Comparison of ENCODE assay signal across 9 cellular contexts in the genomic region with DNA sequence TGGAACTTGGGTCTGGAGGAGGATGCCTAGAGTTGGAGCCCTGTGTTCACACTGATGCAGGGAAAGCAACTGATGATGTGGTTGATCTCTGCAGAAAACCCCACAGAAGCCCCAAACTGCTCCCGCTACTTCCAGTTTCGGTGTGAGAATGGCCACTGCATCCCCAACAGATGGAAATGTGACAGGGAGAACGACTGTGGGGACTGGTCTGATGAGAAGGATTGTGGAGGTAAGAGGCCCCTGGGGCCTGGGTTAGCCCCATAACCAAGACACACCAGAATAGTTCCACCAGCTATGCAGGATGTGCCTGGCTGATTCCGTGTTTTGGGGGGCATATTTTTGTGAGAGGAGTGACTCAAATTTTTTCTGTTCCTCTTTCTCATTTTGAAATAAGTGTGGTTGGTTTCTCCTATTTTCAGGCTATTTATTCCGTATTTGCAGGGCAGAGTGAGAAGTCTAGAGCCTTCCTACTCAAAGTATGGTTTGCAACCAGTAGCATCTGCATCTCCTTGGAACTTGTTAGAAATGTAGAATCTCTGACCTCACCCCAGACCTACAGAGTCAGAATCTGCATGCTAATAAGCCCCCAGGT.
DNase-seq lines count a peak whose midpoint lies in the region; ATAC-seq, FAIRE-seq and TF ChIP-seq lines count a peak whose summit lies in the region.
"Had no signal": no experiment of that assay in that cellular context is flagged by ENCODE, and none has a peak within 500 bp of the region (broad histone marks: within the 10 kb centered on the region; RNA-seq: fewer than 3 reads in every experiment).

No MANE protein-coding gene starts in this region.

- H3K36me3 ChIP-seq in prostate gland, result peaks cover 0 to 5% of the 10 kb centered on the region in 2 donors
- H3K36me3 ChIP-seq in SJCRH30, result no peaks in the 10 kb centered on the region

- intact Hi-C loops in prostate gland (cut with DNase I), result loop anchor here (2.0 to 5.0 kb wide), 2 partner anchors 58 to 137 kb away; partner anchors contain the start of genes SORL1 and SORL1-AS1

- H3K4me3 ChIP-seq in prostate gland (no peak overlapping the region), SJCRH30 (no peak overlapping the region)

- peak overlapping the region; percentile 31 for H3K27ac ChIP-seq in caudate nucleus (ENCODE audit: low read depth, low read length)
- no peak overlapping the region for H3K27ac ChIP-seq in prostate gland
- no peak overlapping the region for H3K27ac ChIP-seq in SJCRH30

- FAIRE-seq in GM12891 (lab: Jason Lieb, UNC), result no peak

- 85% methylated on average over 5 of the region's 5 CpGs for WGBS in prostate gland

- TF ChIP-seq POLR2A in GM12891 (IDR thresholded peaks at IDR 0.05; ENCODE audit: low read depth, low read length) (no peak), prostate gland (IDR thresholded peaks at IDR 0.05) (no peak)

- TF ChIP-seq CTCF in prostate gland (IDR thresholded peaks at IDR 0.05), result no peak

- H3K4me1 ChIP-seq in prostate gland (replicated peaks) (peaks cover 8% of the 10 kb centered on the region), SJCRH30 (no peaks in the 10 kb centered on the region)

- ATAC-seq in GM21360 (IDR thresholded peaks at IDR 0.05; ENCODE audit: unreplicated experiment) (peak; percentile 79), HG03460 (IDR thresholded peaks at IDR 0.05; ENCODE audit: unreplicated experiment) (peak; percentile 81)
- ATAC-seq: HCT116 had no signal

- H3K9me3 ChIP-seq in prostate gland, result no peaks in the 10 kb centered on the region
- no peaks in the 10 kb centered on the region for H3K9me3 ChIP-seq in SJCRH30 (replicated peaks)

- no peaks in the 10 kb centered on the region for H3K27me3 ChIP-seq in prostate gland (replicated peaks; ENCODE audit: insufficient read depth)
- no peaks in the 10 kb centered on the region for H3K27me3 ChIP-seq in SJCRH30

- peak; percentile 48 for DNase-seq in GM12891 (ENCODE audit: insufficient read length, low spot score)
- DNase-seq in caudate nucleus (lab: John Stamatoyannopoulos, UW), result peak in 8 of 61 donors; percentile 15 to 27 (median 23)
- DNase-seq in prostate gland (ENCODE audit: low spot score), result no peak
- no peak for DNase-seq in kidney glomerular epithelial cell (lab: John Stamatoyannopoulos, UW)
- DNase-seq in NCI-H2081 (lab: John Stamatoyannopoulos, UW), result no peak
- DNase-seq in SJCRH30, result no peak

TF ChIP-seq in GM12891, 5 proteins besides CTCF, POLR2A, EP300 and RAD21:
- TF ChIP-seq POU2F2 (IDR thresholded peaks at IDR 0.05; ENCODE audit: low read depth, low read length), result no peak; the same call in none of the 2 replicates
- TF ChIP-seq TAF1 (IDR thresholded peaks at IDR 0.05; ENCODE audit: low read depth, low read length), result no peak
- TF ChIP-seq SPI1 (IDR thresholded peaks at IDR 0.05; ENCODE audit: low read depth, low read length), result peak; percentile 97
- peak; percentile 93 for TF ChIP-seq PAX5 (IDR thresholded peaks at IDR 0.05; ENCODE audit: insufficient read depth, low read length, severe bottlenecking)
- no peak for TF ChIP-seq POLR2AphosphoS5 (IDR thresholded peaks at IDR 0.05; ENCODE audit: low read depth, low read length)
